In the genomic region with DNA sequence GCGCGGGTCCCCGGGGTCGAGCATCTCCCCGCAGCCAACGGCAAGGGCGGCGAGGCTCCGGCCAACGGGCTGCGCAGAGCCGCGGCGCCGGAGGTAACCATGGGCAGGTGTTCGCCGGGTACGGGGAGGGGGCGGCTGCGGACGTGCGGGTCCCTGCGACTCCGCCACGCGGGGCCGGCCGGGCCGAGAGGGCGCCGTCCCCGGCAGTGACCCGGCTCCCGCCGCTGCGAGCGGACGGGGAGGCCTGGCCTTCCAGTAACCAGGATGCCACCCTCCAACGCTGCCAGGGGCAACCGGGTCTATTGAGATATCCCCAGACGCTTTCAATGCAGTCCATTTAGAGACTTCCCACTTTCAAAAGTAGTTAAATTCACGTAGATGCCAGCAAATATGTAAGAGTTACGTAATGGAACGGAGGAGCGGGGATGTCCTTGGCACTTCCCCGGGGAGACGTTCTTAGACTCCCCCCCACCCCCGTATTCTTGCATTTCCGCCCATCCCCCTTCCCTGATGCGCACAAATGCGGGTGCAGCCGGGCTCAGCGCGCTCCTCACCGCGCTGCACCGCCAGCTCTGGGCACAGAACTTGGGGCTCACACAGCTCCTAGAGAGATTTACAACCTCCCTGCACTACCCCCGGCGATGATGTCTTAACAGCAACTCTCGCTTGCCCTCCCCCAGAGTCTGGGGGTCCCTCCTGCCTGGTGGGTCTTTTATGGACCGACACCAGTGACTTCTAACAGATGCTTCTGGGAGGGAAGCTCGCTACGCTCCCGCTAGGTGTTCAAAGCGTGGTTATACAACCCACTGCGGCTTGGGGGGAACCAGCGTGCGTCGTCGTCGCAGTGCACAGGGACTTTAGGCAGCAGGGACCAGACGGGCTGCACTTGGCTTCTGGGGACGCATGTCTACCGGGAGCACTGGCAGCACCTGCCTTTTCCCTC, we compare ENCODE assay signal across 8 cellular contexts. TPM values are rescaled to one million over a fixed set of nuclear protein-coding genes. Genes with fewer than 3 reads are reported as not detected.
DNase-seq lines count a peak whose midpoint lies in the region; ATAC-seq and TF ChIP-seq lines count a peak whose summit lies in the region.

No MANE protein-coding gene starts in this region.

- H3K36me3 ChIP-seq in A673 (ENCODE audit: insufficient read depth, low read length, poor library complexity, severe bottlenecking) (no peaks in the 10 kb centered on the region), HUES48 (ENCODE audit: control insufficient read depth, insufficient read depth, low read length) (no peaks in the 10 kb centered on the region), psoas muscle (ENCODE audit: insufficient read depth in 1 of 2, low read depth in 1 of 2) (no peaks in the 10 kb centered on the region)

- peaks cover 5 to 7% of the 10 kb centered on the region in 2 donors for H3K36me3 Mint-ChIP-seq in activated T-cell treated with anti-CD3 and anti-CD28 coated beads, Interleukin-2, amount 50 U/mL, for 72 hours (ENCODE audit: insufficient read depth in 2 of 2)

- peak; percentile 33 to 44 for ATAC-seq in activated T-cell treated with anti-CD3 and anti-CD28 coated beads, Interleukin-2, amount 50 U/mL, for 72 hours (replicated peaks in 1 of 2)
- peak in 1 of 4 donors; percentile 41 for ATAC-seq in psoas muscle

- intact Hi-C loops in A673 (cut with micrococcal nuclease; ENCODE audit: unreplicated experiment): no loop called here
- intact Hi-C loops in head of caudate nucleus (cut with DNase I): no loop called here
- intact Hi-C loops in psoas muscle (cut with DNase I): no loop called here

- no peak overlapping the region for H3K27ac Mint-ChIP-seq in activated T-cell treated with anti-CD3 and anti-CD28 coated beads, Interleukin-2, amount 50 U/mL, for 72 hours

- H3K27ac ChIP-seq in A673 (ENCODE audit: low read depth, low read length, poor library complexity, severe bottlenecking) (no peak overlapping the region), HUES48 (ENCODE audit: low read depth, low read length) (no peak overlapping the region), psoas muscle (no peak overlapping the region)

- H3K4me1 ChIP-seq in A673 (ENCODE audit: insufficient read depth, low read length, poor library complexity, severe bottlenecking) (no peaks in the 10 kb centered on the region), HUES48 (ENCODE audit: control insufficient read depth, insufficient read depth, low read length) (peaks cover 10% of the 10 kb centered on the region; the same call in 1 of the 2 replicates), psoas muscle (no peaks in the 10 kb centered on the region)

- H3K9ac ChIP-seq in HUES48 (ENCODE audit: low read depth, low read length): no peak overlapping the region

- H3K4me3 ChIP-seq in A673 (ENCODE audit: low read depth, low read length, poor library complexity, severe bottlenecking) (peak overlapping the region; percentile 47), HUES48 (ENCODE audit: low read depth, low read length) (peak overlapping the region; percentile 61), psoas muscle (peak overlapping the region; percentile 68)

- H3K4me3 Mint-ChIP-seq in activated T-cell treated with anti-CD3 and anti-CD28 coated beads, Interleukin-2, amount 50 U/mL, for 72 hours: peak overlapping the region; percentile 78 to 90

- TF ChIP-seq CTCF in A673 (conservative IDR thresholded peaks at IDR 0.05; ENCODE audit: low read depth, low read length) (no peak), psoas muscle (IDR thresholded peaks at IDR 0.05) (no peak)

- H3K4me1 Mint-ChIP-seq in activated T-cell treated with anti-CD3 and anti-CD28 coated beads, Interleukin-2, amount 50 U/mL, for 72 hours (ENCODE audit: low read depth): peaks cover 44% of the 10 kb centered on the region

- 8 to 10% (median 9%) methylated on average over 66 to 74 of the region's 74 CpGs for WGBS in psoas muscle, 3 donors

- no TSS peak for BruUV-seq in A673 (replicated peaks; lab: Mats Ljungman, UMichigan)

- POLR2A ChIA-PET in A673 (lab: Charles Lee; ENCODE audit: low non-redundant PET): no interaction called here

- CTCF ChIA-PET in A673 (lab: Charles Lee): interaction anchor here (0.6 kb wide), 1 partner anchor 10 kb away, joined by 3 read pairs; no protein-coding TSS in a partner anchor

- H3K9me3 Mint-ChIP-seq in activated T-cell treated with anti-CD3 and anti-CD28 coated beads, Interleukin-2, amount 50 U/mL, for 72 hours: no peaks in the 10 kb centered on the region

- H3K27me3 Mint-ChIP-seq in activated T-cell treated with anti-CD3 and anti-CD28 coated beads, Interleukin-2, amount 50 U/mL, for 72 hours (ENCODE audit: low read depth): peaks cover 71% of the 10 kb centered on the region

- DNase-seq in A673 (ENCODE audit: low spot score) (no peak), GM19238 (ENCODE audit: insufficient read length, low spot score) (peak; percentile 25), head of caudate nucleus (peak; percentile 11 to 81 (median 54)), psoas muscle (peak in 1 of 2 donors; percentile 47), midbrain (lab: John Stamatoyannopoulos, UW) (no peak), T1000 (lab: John Stamatoyannopoulos, UW) (no peak)
- peak; percentile 16 to 34 for DNase-seq in activated T-cell treated with anti-CD3 and anti-CD28 coated beads, Interleukin-2, amount 50 U/mL, for 72 hours

- H3K9me3 ChIP-seq in A673 (ENCODE audit: low read depth, low read length, poor library complexity, severe bottlenecking) (no peaks in the 10 kb centered on the region), HUES48 (ENCODE audit: control insufficient read depth, insufficient read depth, low read length) (no peaks in the 10 kb centered on the region), psoas muscle (no peaks in the 10 kb centered on the region)

- H3K27me3 ChIP-seq in A673 (replicated peaks; ENCODE audit: insufficient read depth, low read depth, low read length, poor library complexity) (peaks cover 36% of the 10 kb centered on the region), HUES48 (ENCODE audit: control insufficient read depth, insufficient read depth, low read length) (peaks cover 96% of the 10 kb centered on the region), psoas muscle (ENCODE audit: insufficient read depth in 3 of 3, low read length in 2 of 3) (peaks cover 0 to 32% (median 8%) of the 10 kb centered on the region in 3 donors)

RNA-seq across cellular contexts. Expression of gene SGPP2, which starts 0.7 kb away (rescaled TPM):
- 0.09 and 0.37 TPM in 2 replicates for total RNA-seq in A673 (2021)
- total RNA-seq in activated T-cell treated with anti-CD3 and anti-CD28 coated beads, Interleukin-2, amount 50 U/mL, for 72 hours: 10 to 100 TPM; 15.1 to 20.9 TPM
- under 1 TPM in 3 of 4 donors, not detected in 1; 0.06 to 0.29 (median 0.19) TPM for total RNA-seq in psoas muscle
- under 1 TPM in 2 of 3 donors, not detected in 1; 0.06 to 0.10 TPM for polyA plus RNA-seq in psoas muscle

Comparison
In these comparisons a context has a peak if more than half of its experiments do, and no peak if none do; other contexts are left out.
1. DNase-seq: peak in GM19238 (single experiment), activated T-cell treated with anti-CD3 and anti-CD28 coated beads, Interleukin-2, amount 50 U/mL, for 72 hours (2 of 2) and head of caudate nucleus (42 of 42); none in A673 (single experiment), midbrain (single experiment) and T1000 (single experiment).
2. RNA of gene SGPP2, which starts 0.7 kb away (total RNA-seq): 15.1 to 20.9 TPM in activated T-cell treated with anti-CD3 and anti-CD28 coated beads, Interleukin-2, amount 50 U/mL, for 72 hours; 0.06 to 0.29 TPM in psoas muscle and 0.09 to 0.37 TPM in A673; every median in the first group is over 10 times any median in the second.
3. Peak in every context shown above with its lines, with median percentiles within 50 percentile points of each other: H3K4me3 ChIP-seq.